Comparison of ENCODE assay signal across 1 cellular context in genomic region chr1:156054500-156055342, GRCh38.
TF ChIP-seq lines count a peak whose summit lies in the region.

Gene LAMTOR2 (plus strand): TSS chr1:156054782. CDS start chr1:156054890, 108 bp downstream.

TF ChIP-seq in HepG2, 621 proteins besides CTCF, POLR2A, EP300 and RAD21 (continued from another document and continues in another):
- TF ChIP-seq, protein P1, sequence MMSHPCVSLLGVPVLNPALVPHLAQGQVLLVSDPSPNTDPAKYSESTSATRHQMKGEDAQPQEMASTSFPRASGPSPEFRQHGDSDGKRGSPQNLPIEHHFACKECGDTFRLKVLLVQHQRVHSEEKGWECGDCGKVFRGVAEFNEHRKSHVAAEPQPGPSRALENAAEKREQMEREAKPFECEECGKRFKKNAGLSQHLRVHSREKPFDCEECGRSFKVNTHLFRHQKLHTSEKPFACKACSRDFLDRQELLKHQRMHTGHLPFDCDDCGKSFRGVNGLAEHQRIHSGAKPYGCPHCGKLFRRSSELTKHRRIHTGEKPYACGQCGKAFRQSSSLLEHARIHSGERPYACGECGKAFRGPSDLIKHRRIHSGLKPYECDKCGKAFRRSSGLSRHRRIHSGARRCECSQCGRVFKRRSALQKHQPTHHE (CRISPR knock-in tag; IDR thresholded peaks at IDR 0.05; ENCODE audit: borderline replicate concordance) = peak; percentile 74; the same call in 1 of the 2 replicates
- no peak for TF ChIP-seq ZNF101 (CRISPR knock-in tag; IDR thresholded peaks at IDR 0.05; ENCODE audit: borderline replicate concordance, low read depth)
- TF ChIP-seq NFIC (IDR thresholded peaks at IDR 0.05; ENCODE audit: low read length) = no peak; the same call in 1 of the 2 replicates
- TF ChIP-seq HMGXB4 (CRISPR knock-in tag; IDR thresholded peaks at IDR 0.05; ENCODE audit: borderline replicate concordance in 1 of 2, low read depth in 1 of 2) = peak; percentile 64 to 71; a peak in 2 of 4 replicates
- peak; percentile 82; the same call in 1 of the 2 replicates for TF ChIP-seq HDAC1 (CRISPR knock-in tag; IDR thresholded peaks at IDR 0.05)
- TF ChIP-seq, protein P2, sequence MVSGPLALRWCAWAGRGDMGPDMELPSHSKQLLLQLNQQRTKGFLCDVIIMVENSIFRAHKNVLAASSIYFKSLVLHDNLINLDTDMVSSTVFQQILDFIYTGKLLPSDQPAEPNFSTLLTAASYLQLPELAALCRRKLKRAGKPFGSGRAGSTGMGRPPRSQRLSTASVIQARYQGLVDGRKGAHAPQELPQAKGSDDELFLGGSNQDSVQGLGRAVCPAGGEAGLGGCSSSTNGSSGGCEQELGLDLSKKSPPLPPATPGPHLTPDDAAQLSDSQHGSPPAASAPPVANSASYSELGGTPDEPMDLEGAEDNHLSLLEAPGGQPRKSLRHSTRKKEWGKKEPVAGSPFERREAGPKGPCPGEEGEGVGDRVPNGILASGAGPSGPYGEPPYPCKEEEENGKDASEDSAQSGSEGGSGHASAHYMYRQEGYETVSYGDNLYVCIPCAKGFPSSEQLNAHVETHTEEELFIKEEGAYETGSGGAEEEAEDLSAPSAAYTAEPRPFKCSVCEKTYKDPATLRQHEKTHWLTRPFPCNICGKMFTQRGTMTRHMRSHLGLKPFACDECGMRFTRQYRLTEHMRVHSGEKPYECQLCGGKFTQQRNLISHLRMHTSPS (CRISPR knock-in tag; IDR thresholded peaks at IDR 0.05; ENCODE audit: low read depth) = no peak
- TF ChIP-seq DRAP1 (CRISPR knock-in tag; IDR thresholded peaks at IDR 0.05) = peak; percentile 65; the same call in 1 of the 2 replicates
- no peak; the same call in 1 of the 2 replicates for TF ChIP-seq FOSL1 (CRISPR knock-in tag; IDR thresholded peaks at IDR 0.05; ENCODE audit: borderline replicate concordance)
- peak; percentile 65; the same call in 1 of the 2 replicates for TF ChIP-seq ZNF543 (CRISPR knock-in tag; IDR thresholded peaks at IDR 0.05)
- TF ChIP-seq ATF3 (CRISPR knock-in tag; IDR thresholded peaks at IDR 0.05) = no peak; the same call in 1 of the 2 replicates
- TF ChIP-seq, protein P3, sequence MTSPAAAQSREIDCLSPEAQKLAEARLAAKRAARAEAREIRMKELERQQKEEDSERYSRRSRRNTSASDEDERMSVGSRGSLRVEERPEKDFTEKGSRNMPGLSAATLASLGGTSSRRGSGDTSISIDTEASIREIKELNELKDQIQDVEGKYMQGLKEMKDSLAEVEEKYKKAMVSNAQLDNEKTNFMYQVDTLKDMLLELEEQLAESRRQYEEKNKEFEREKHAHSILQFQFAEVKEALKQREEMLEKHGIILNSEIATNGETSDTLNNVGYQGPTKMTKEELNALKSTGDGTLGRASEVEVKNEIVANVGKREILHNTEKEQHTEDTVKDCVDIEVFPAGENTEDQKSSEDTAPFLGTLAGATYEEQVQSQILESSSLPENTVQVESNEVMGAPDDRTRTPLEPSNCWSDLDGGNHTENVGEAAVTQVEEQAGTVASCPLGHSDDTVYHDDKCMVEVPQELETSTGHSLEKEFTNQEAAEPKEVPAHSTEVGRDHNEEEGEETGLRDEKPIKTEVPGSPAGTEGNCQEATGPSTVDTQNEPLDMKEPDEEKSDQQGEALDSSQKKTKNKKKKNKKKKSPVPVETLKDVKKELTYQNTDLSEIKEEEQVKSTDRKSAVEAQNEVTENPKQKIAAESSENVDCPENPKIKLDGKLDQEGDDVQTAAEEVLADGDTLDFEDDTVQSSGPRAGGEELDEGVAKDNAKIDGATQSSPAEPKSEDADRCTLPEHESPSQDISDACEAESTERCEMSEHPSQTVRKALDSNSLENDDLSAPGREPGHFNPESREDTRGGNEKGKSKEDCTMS (CRISPR knock-in tag; conservative IDR thresholded peaks at IDR 0.05) = no peak
- TF ChIP-seq SYNCRIP (IDR thresholded peaks at IDR 0.05; ENCODE audit: insufficient read depth, low read depth, low read length) = no peak
- peak; percentile 86 for TF ChIP-seq ZBED4 (CRISPR knock-in tag; IDR thresholded peaks at IDR 0.05; ENCODE audit: borderline replicate concordance)
- 0 out of 2 replicates have a peak, but pooled peaks have one; percentile 41 for TF ChIP-seq ZNF607 (CRISPR knock-in tag; IDR thresholded peaks at IDR 0.05; ENCODE audit: borderline replicate concordance)
- no peak; the same call in 1 of the 2 replicates for TF ChIP-seq TP53 (CRISPR knock-in tag; conservative IDR thresholded peaks at IDR 0.05)
- no peak for TF ChIP-seq ISX (CRISPR knock-in tag; conservative IDR thresholded peaks at IDR 0.05)
- 0 out of 2 replicates have a peak, but pooled peaks have one; percentile 53 for TF ChIP-seq SMYD3 (CRISPR knock-in tag; IDR thresholded peaks at IDR 0.05)
- TF ChIP-seq KAT8 (CRISPR knock-in tag; IDR thresholded peaks at IDR 0.05) = peak; percentile 90
- no peak for TF ChIP-seq ZNF615 (CRISPR knock-in tag; IDR thresholded peaks at IDR 0.05; ENCODE audit: borderline replicate concordance)
- peak; percentile 96; the same call in 1 of the 2 replicates for TF ChIP-seq ZNF597 (CRISPR knock-in tag; IDR thresholded peaks at IDR 0.05)
- peak; percentile 67; the same call in 1 of the 2 replicates for TF ChIP-seq ATF7-NPFF (CRISPR knock-in tag; IDR thresholded peaks at IDR 0.05; ENCODE audit: low read depth)
- no peak for TF ChIP-seq SMC3 (IDR thresholded peaks at IDR 0.05; ENCODE audit: low read length)
- TF ChIP-seq ZNF839 (CRISPR knock-in tag; IDR thresholded peaks at IDR 0.05; ENCODE audit: borderline replicate concordance) = no peak
- no peak for TF ChIP-seq NCOA5 (CRISPR knock-in tag; IDR thresholded peaks at IDR 0.05)
- TF ChIP-seq ZNF703 (CRISPR knock-in tag; IDR thresholded peaks at IDR 0.05; ENCODE audit: borderline replicate concordance) = no peak
- no peak for TF ChIP-seq MLLT10 (CRISPR knock-in tag; IDR thresholded peaks at IDR 0.05)
- peak; percentile 66; the same call in 1 of the 2 replicates for TF ChIP-seq ATF1 (CRISPR knock-in tag; IDR thresholded peaks at IDR 0.05)
- TF ChIP-seq ZNF75D (CRISPR knock-in tag; IDR thresholded peaks at IDR 0.05; ENCODE audit: borderline replicate concordance) = no peak
- TF ChIP-seq ZNF496 (CRISPR knock-in tag; IDR thresholded peaks at IDR 0.05; ENCODE audit: insufficient replicate concordance) = no peak
- peak; percentile 79 for TF ChIP-seq MED1 (CRISPR knock-in tag; IDR thresholded peaks at IDR 0.05)
- peak; percentile 92 for TF ChIP-seq PRDM10 (CRISPR knock-in tag; IDR thresholded peaks at IDR 0.05; ENCODE audit: low read depth)
- TF ChIP-seq, protein P4, sequence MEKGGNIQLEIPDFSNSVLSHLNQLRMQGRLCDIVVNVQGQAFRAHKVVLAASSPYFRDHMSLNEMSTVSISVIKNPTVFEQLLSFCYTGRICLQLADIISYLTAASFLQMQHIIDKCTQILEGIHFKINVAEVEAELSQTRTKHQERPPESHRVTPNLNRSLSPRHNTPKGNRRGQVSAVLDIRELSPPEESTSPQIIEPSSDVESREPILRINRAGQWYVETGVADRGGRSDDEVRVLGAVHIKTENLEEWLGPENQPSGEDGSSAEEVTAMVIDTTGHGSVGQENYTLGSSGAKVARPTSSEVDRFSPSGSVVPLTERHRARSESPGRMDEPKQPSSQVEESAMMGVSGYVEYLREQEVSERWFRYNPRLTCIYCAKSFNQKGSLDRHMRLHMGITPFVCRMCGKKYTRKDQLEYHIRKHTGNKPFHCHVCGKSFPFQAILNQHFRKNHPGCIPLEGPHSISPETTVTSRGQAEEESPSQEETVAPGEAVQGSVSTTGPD (CRISPR knock-in tag; IDR thresholded peaks at IDR 0.05) = no peak
- peak; percentile 64; the same call in 1 of the 2 replicates for TF ChIP-seq BCL3 (CRISPR knock-in tag; IDR thresholded peaks at IDR 0.05)
- no peak for TF ChIP-seq SMARCC2 (IDR thresholded peaks at IDR 0.05)
- TF ChIP-seq ETV6 (CRISPR knock-in tag; conservative IDR thresholded peaks at IDR 0.05) = no peak
- TF ChIP-seq DNMT1 (CRISPR knock-in tag; IDR thresholded peaks at IDR 0.05) = no peak
